ENCODE assay signal across 11 cellular contexts in genomic region chr2:143463717-143464116, GRCh38.
DNase-seq lines count a peak whose midpoint lies in the region; ATAC-seq, FAIRE-seq and TF ChIP-seq lines count a peak whose summit lies in the region.
"Had no signal": no experiment of that assay in that cellular context is flagged by ENCODE, and none has a peak within 500 bp of the region (broad histone marks: within the 10 kb centered on the region; RNA-seq: fewer than 3 reads in every experiment).

No MANE protein-coding gene starts in this region.

- CTCF ChIA-PET in naive thymus-derived CD4-positive, alpha-beta T cell (lab: Charles Lee): no interaction called here
- CTCF ChIA-PET in mammary epithelial cell (lab: Charles Lee; ENCODE audit: low non-redundant PET): no interaction called here

- H3K9me3 Mint-ChIP-seq in naive thymus-derived CD4-positive, alpha-beta T cell: no peaks in the 10 kb centered on the region

- no TSS peak for BruUV-seq in mammary epithelial cell (replicated peaks; lab: Mats Ljungman, UMichigan)

- H3K4me1 Mint-ChIP-seq in naive thymus-derived CD4-positive, alpha-beta T cell: peaks cover 8 to 41% (median 18%) of the 10 kb centered on the region in 7 donors

- no peak overlapping the region for H3K4me3 ChIP-seq in naive thymus-derived CD4-positive, alpha-beta T cell (ENCODE audit: low read length)
- H3K4me3 ChIP-seq in mammary epithelial cell (replicated peaks in 1 of 3; ENCODE audit: insufficient read depth in 1 of 3, low read depth in 2 of 3, low read length in 3 of 3): no peak overlapping the region
- H3K4me3 ChIP-seq: uterus had no signal

- H3K36me3 Mint-ChIP-seq in naive thymus-derived CD4-positive, alpha-beta T cell: peaks cover 0 to 39% (median 22%) of the 10 kb centered on the region in 5 donors

- ATAC-seq in HG02798 (IDR thresholded peaks at IDR 0.05; ENCODE audit: poor library complexity, unreplicated experiment) (peak; percentile 51), left ventricle myocardium superior (no peak)
- ATAC-seq in naive thymus-derived CD4-positive, alpha-beta T cell: no peak

- no peaks in the 10 kb centered on the region for H3K27me3 ChIP-seq in naive thymus-derived CD4-positive, alpha-beta T cell (ENCODE audit: control insufficient read depth in 2 of 2, insufficient read depth in 2 of 2, low read length in 2 of 2)
- H3K27me3 ChIP-seq in mammary epithelial cell (ENCODE audit: insufficient read depth, low read length): no peaks in the 10 kb centered on the region
- H3K27me3 ChIP-seq: BE2C, uterus had no signal

- in situ Hi-C loops in mammary epithelial cell (cut with MboI; ENCODE audit: low sequenced_read_pairs in 2 of 2): no loop called here

- no peak for TF ChIP-seq CTCF in mammary epithelial cell (conservative IDR thresholded peaks at IDR 0.05 in 1 of 2, IDR thresholded peaks at IDR 0.05 in 1 of 2; ENCODE audit: extremely low read depth in 1 of 2, insufficient read depth in 1 of 2, low read depth in 1 of 2, low read length in 2 of 2)

- DNase-seq in ELR (ENCODE audit: low read depth) (peak; percentile 5), GM19239 (ENCODE audit: insufficient read length, low spot score) (no peak), HK-2 (ENCODE audit: unreplicated experiment) (peak; percentile 1), NOMO-1 (lab: John Stamatoyannopoulos, UW; ENCODE audit: unreplicated experiment in 2 of 2) (no peak), left ventricle myocardium superior (no peak), mammary epithelial cell (no peak)
- DNase-seq in naive thymus-derived CD4-positive, alpha-beta T cell: no peak
- DNase-seq: BE2C, NCI-H774, uterus had no signal

- H3K27me3 Mint-ChIP-seq in naive thymus-derived CD4-positive, alpha-beta T cell: no peaks in the 10 kb centered on the region

- H3K4me2 ChIP-seq in mammary epithelial cell (ENCODE audit: insufficient read depth, low read depth, low read length): no peak overlapping the region

- H3K4me1 ChIP-seq in naive thymus-derived CD4-positive, alpha-beta T cell (ENCODE audit: control insufficient read depth in 2 of 2, insufficient read depth in 2 of 2, low read length in 2 of 2): no peaks in the 10 kb centered on the region
- no peaks in the 10 kb centered on the region for H3K4me1 ChIP-seq in mammary epithelial cell (ENCODE audit: insufficient read depth, low read length)
- H3K4me1 ChIP-seq: BE2C, uterus had no signal

- no peak overlapping the region for H3K27ac Mint-ChIP-seq in naive thymus-derived CD4-positive, alpha-beta T cell

- no peak overlapping the region for H3K27ac ChIP-seq in naive thymus-derived CD4-positive, alpha-beta T cell (ENCODE audit: low read depth, low read length)
- no peak overlapping the region for H3K27ac ChIP-seq in mammary epithelial cell (ENCODE audit: insufficient read depth, low read depth, low read length)
- H3K27ac ChIP-seq: uterus had no signal

- H2AFZ ChIP-seq in mammary epithelial cell (ENCODE audit: low read depth, low read length): no peak overlapping the region

- dilution Hi-C loops in mammary epithelial cell (cut with HindIII; ENCODE audit: low sequenced_read_pairs): no loop called here

- no peak overlapping the region for H3K4me3 Mint-ChIP-seq in naive thymus-derived CD4-positive, alpha-beta T cell

- H4K20me1 ChIP-seq in mammary epithelial cell (ENCODE audit: insufficient read depth, low read length): no peaks in the 10 kb centered on the region

- no peaks in the 10 kb centered on the region for H3K9me3 ChIP-seq in naive thymus-derived CD4-positive, alpha-beta T cell (ENCODE audit: control insufficient read depth in 2 of 3, low read length in 3 of 3)
- no peaks in the 10 kb centered on the region for H3K9me3 ChIP-seq in mammary epithelial cell (replicated peaks; ENCODE audit: insufficient read depth, low read length)
- H3K9me3 ChIP-seq: BE2C, uterus had no signal

- peak; percentile 39 for FAIRE-seq in GM19239 (lab: Jason Lieb, UNC)

- no peak overlapping the region for H3K9ac ChIP-seq in mammary epithelial cell (ENCODE audit: insufficient read depth, low read length)

- intact Hi-C loops in left ventricle myocardium superior (cut with micrococcal nuclease) (no loop called here), mammary epithelial cell (cut with micrococcal nuclease) (no loop called here)
- intact Hi-C loops in naive thymus-derived CD4-positive, alpha-beta T cell (cut with micrococcal nuclease): no loop called here

- H3K36me3 ChIP-seq in naive thymus-derived CD4-positive, alpha-beta T cell (ENCODE audit: control insufficient read depth in 2 of 3, insufficient read depth in 3 of 3, low read length in 3 of 3): no peaks in the 10 kb centered on the region
- no peaks in the 10 kb centered on the region for H3K36me3 ChIP-seq in mammary epithelial cell (ENCODE audit: insufficient read depth, low read length)
- H3K36me3 ChIP-seq: BE2C, uterus had no signal

- POLR2A ChIA-PET in naive thymus-derived CD4-positive, alpha-beta T cell (lab: Charles Lee): no interaction called here

- no peaks in the 10 kb centered on the region for H3K79me2 ChIP-seq in mammary epithelial cell (ENCODE audit: insufficient read depth, low read length)

Comparison
In these comparisons a context has a peak if more than half of its experiments do, and no peak if none do; other contexts are left out.
1. DNase-seq: peak in ELR (single experiment) and HK-2 (single experiment); none in GM19239 (single experiment), NOMO-1 (0 of 2), left ventricle myocardium superior (single experiment), naive thymus-derived CD4-positive, alpha-beta T cell (0 of 9) and mammary epithelial cell (single experiment).